In genomic region chrX:44875185-44875489, GRCh38 we compare ENCODE assay signal across 8 cellular contexts. TPM values are rescaled to one million over a fixed set of nuclear protein-coding genes. Genes with fewer than 3 reads are reported as not detected.
DNase-seq lines count a peak whose midpoint lies in the region; ATAC-seq, FAIRE-seq and TF ChIP-seq lines count a peak whose summit lies in the region.

No MANE protein-coding gene starts in this region.

- BruUV-seq in HepG2 (replicated peaks; lab: Mats Ljungman, UMichigan) = no TSS peak

- H3K9me3 ChIP-seq in HepG2 (ENCODE audit: low read length) (no peaks in the 10 kb centered on the region), thymus (ENCODE audit: control insufficient read depth) (no peaks in the 10 kb centered on the region)

- 14% methylated on average over 5 of the region's 5 CpGs for WGBS in HepG2 (ENCODE audit: low lambda C conversion rate)
- 22% methylated on average over 5 of the region's 5 CpGs for WGBS in thymus

- TF ChIP-seq RAD21 in HepG2 (CRISPR knock-in tag; IDR thresholded peaks at IDR 0.05) = no peak

- no peak for TF ChIP-seq POLR2A in HepG2 (IDR thresholded peaks at IDR 0.05; ENCODE audit: insufficient read depth in 1 of 2, low read depth in 2 of 2, low read length in 2 of 2)

- ATAC-seq in activated naive CD8-positive, alpha-beta T cell treated with anti-CD3 and anti-CD28 coated beads, Interleukin-2, amount 50 U/mL, for 24 hours = no peak
- ATAC-seq in HepG2 = no peak
- no peak for ATAC-seq in HG03135 (IDR thresholded peaks at IDR 0.05; ENCODE audit: unreplicated experiment)

- intact Hi-C loops in HepG2 (cut with micrococcal nuclease; ENCODE audit: unreplicated experiment) = loop anchor here (10.0 kb wide), 1 partner anchor 70 kb away; no protein-coding TSS in a partner anchor

- CTCF ChIA-PET in activated CD4-positive, alpha-beta T cell treated with anti-CD3 and anti-CD28 coated beads, Interleukin-2, amount 10 ng/mL, durations not matched to agents 7 days and 5 days (lab: Charles Lee) = interaction anchor here (0.6 to 0.9 kb wide), 2 partner anchors 32 to 132 kb away, joined by 3 read pairs; no protein-coding TSS in a partner anchor
- CTCF ChIA-PET in HepG2 (lab: Yijun Ruan, JAX; ENCODE audit: low intra/inter-chr PET ratio, low total read pairs) = no interaction called here

- H3K27me3 Mint-ChIP-seq in activated CD4-positive, alpha-beta T cell treated with anti-CD3 and anti-CD28 coated beads, Interleukin-2, amount 10 ng/mL, durations not matched to agents 7 days and 5 days = no peaks in the 10 kb centered on the region
- no peaks in the 10 kb centered on the region for H3K27me3 Mint-ChIP-seq in activated naive CD8-positive, alpha-beta T cell treated with anti-CD3 and anti-CD28 coated beads, Interleukin-2, amount 50 U/mL, for 24 hours

- H3K4me1 Mint-ChIP-seq in activated CD4-positive, alpha-beta T cell treated with anti-CD3 and anti-CD28 coated beads, Interleukin-2, amount 10 ng/mL, durations not matched to agents 7 days and 5 days = peaks cover 15% of the 10 kb centered on the region
- H3K4me1 Mint-ChIP-seq in activated naive CD8-positive, alpha-beta T cell treated with anti-CD3 and anti-CD28 coated beads, Interleukin-2, amount 50 U/mL, for 24 hours = peaks cover 29% of the 10 kb centered on the region

- no peak for DNase-seq in activated CD4-positive, alpha-beta T cell treated with anti-CD3 and anti-CD28 coated beads, Interleukin-2, amount 10 ng/mL, durations not matched to agents 7 days and 5 days
- no peak for DNase-seq in activated CD4-positive, alpha-beta T cell treated with anti-CD3 and anti-CD28 coated beads, Interleukin-2, amount 50 U/mL, for 4 hours
- no peak for DNase-seq in activated naive CD8-positive, alpha-beta T cell treated with anti-CD3 and anti-CD28 coated beads, Interleukin-2, amount 50 U/mL, for 24 hours
- DNase-seq in HepG2 (ENCODE audit: low spot score) (no peak), GF-D8 (lab: John Stamatoyannopoulos, UW) (no peak), DMS153 treated with DMSO at 0.1 percent for 48 hours (lab: John Stamatoyannopoulos, UW; ENCODE audit: unreplicated experiment) (no peak)

- no peak overlapping the region for H2AFZ ChIP-seq in HepG2 (ENCODE audit: low read length)

- H3K27ac Mint-ChIP-seq in activated CD4-positive, alpha-beta T cell treated with anti-CD3 and anti-CD28 coated beads, Interleukin-2, amount 10 ng/mL, durations not matched to agents 7 days and 5 days = peak overlapping the region; percentile 98
- H3K27ac Mint-ChIP-seq in activated naive CD8-positive, alpha-beta T cell treated with anti-CD3 and anti-CD28 coated beads, Interleukin-2, amount 50 U/mL, for 24 hours = peak overlapping the region; percentile 97

- H3K4me3 ChIP-seq in HepG2 (replicated peaks in 1 of 3; ENCODE audit: insufficient read depth in 1 of 3, low read depth in 2 of 3, low read length in 3 of 3) = peak overlapping the region; percentile 81 to 85 (median 85)
- peak overlapping the region; percentile 87 for H3K4me3 ChIP-seq in thymus (ENCODE audit: low read length)

- TF ChIP-seq CTCF in HepG2 (CRISPR knock-in tag; IDR thresholded peaks at IDR 0.05) = no peak

- H3K4me1 ChIP-seq in HepG2 (ENCODE audit: insufficient read depth, low read length) (peaks cover 13% of the 10 kb centered on the region; the same call in 1 of the 2 replicates), thymus (ENCODE audit: control insufficient read depth, insufficient read depth, low read length) (no peaks in the 10 kb centered on the region)

- in situ Hi-C loops in HepG2 (cut with HindIII; ENCODE audit: extremely low pct_ligation_motif_present, low pct_unique_long_range_greater_than_20kb) = no loop called here

- H3K9me3 Mint-ChIP-seq in activated CD4-positive, alpha-beta T cell treated with anti-CD3 and anti-CD28 coated beads, Interleukin-2, amount 10 ng/mL, durations not matched to agents 7 days and 5 days = no peaks in the 10 kb centered on the region
- no peaks in the 10 kb centered on the region for H3K9me3 Mint-ChIP-seq in activated naive CD8-positive, alpha-beta T cell treated with anti-CD3 and anti-CD28 coated beads, Interleukin-2, amount 50 U/mL, for 24 hours

- H3K4me3 Mint-ChIP-seq in activated CD4-positive, alpha-beta T cell treated with anti-CD3 and anti-CD28 coated beads, Interleukin-2, amount 10 ng/mL, durations not matched to agents 7 days and 5 days = peak overlapping the region; percentile 96
- H3K4me3 Mint-ChIP-seq in activated naive CD8-positive, alpha-beta T cell treated with anti-CD3 and anti-CD28 coated beads, Interleukin-2, amount 50 U/mL, for 24 hours = peak overlapping the region; percentile 93

- H3K27me3 ChIP-seq in HepG2 (ENCODE audit: control insufficient read depth in 1 of 2, insufficient read depth in 2 of 2, low read length in 2 of 2) (no peaks in the 10 kb centered on the region; a peak in 1 of 5 replicates), thymus (ENCODE audit: control insufficient read depth, insufficient read depth) (no peaks in the 10 kb centered on the region)

- POLR2A ChIA-PET in activated CD4-positive, alpha-beta T cell treated with anti-CD3 and anti-CD28 coated beads, Interleukin-2, amount 10 ng/mL, durations not matched to agents 7 days and 5 days (lab: Charles Lee) = interaction anchor here (0.6 kb wide), 1 partner anchor 186 kb away, joined by 4 read pairs; no protein-coding TSS in a partner anchor
- POLR2A ChIA-PET in HepG2 (lab: Yijun Ruan, JAX) = interaction anchor here (1.1 to 1.6 kb wide), 2 partner anchors 39 to 40 kb away, joined by 3 to 4 read pairs; no protein-coding TSS in a partner anchor

- H3K4me2 ChIP-seq in HepG2 (ENCODE audit: low read depth, low read length) = peak overlapping the region; percentile 74

- TF ChIP-seq EP300 in HepG2 (IDR thresholded peaks at IDR 0.05; ENCODE audit: low read depth in 2 of 2, low read length in 2 of 2) (no peak), HepG2 (CRISPR knock-in tag; IDR thresholded peaks at IDR 0.05; ENCODE audit: borderline replicate concordance) (no peak)

- peak overlapping the region; percentile 87 for H3K9ac ChIP-seq in HepG2 (ENCODE audit: insufficient read depth, low read depth, low read length)

- H4K20me1 ChIP-seq in HepG2 (ENCODE audit: insufficient read depth, low read length) = peaks cover 27% of the 10 kb centered on the region; the same call in 1 of the 2 replicates

- peaks cover 71% of the 10 kb centered on the region for H3K79me2 ChIP-seq in HepG2 (ENCODE audit: insufficient read depth, low read length)

- H3K27ac ChIP-seq in HepG2 (ENCODE audit: extremely low read length, insufficient read depth, low read length) = no peak overlapping the region
- no peak overlapping the region for H3K27ac ChIP-seq in thymus (ENCODE audit: low read depth)

- peaks cover 5% of the 10 kb centered on the region for H3K36me3 Mint-ChIP-seq in activated CD4-positive, alpha-beta T cell treated with anti-CD3 and anti-CD28 coated beads, Interleukin-2, amount 10 ng/mL, durations not matched to agents 7 days and 5 days (ENCODE audit: low read depth)
- H3K36me3 Mint-ChIP-seq in activated naive CD8-positive, alpha-beta T cell treated with anti-CD3 and anti-CD28 coated beads, Interleukin-2, amount 50 U/mL, for 24 hours (ENCODE audit: low read depth) = peaks cover 7% of the 10 kb centered on the region

- peak; percentile 36 for FAIRE-seq in HepG2 (lab: Jason Lieb, UNC)

- H3K36me3 ChIP-seq in HepG2 (replicated peaks in 1 of 2; ENCODE audit: control insufficient read depth in 1 of 2, insufficient read depth in 2 of 2, low read length in 2 of 2) (no peaks in the 10 kb centered on the region), thymus (ENCODE audit: control insufficient read depth, insufficient read depth) (no peaks in the 10 kb centered on the region)

RNA-seq across cellular contexts. Expression of gene KDM6A, which starts 2.1 kb away (rescaled TPM):
- 10 to 100 TPM; 26.6 to 27.6 TPM for total RNA-seq in activated CD4-positive, alpha-beta T cell treated with anti-CD3 and anti-CD28 coated beads, Interleukin-2, amount 10 ng/mL, durations not matched to agents 7 days and 5 days
- 18.2 and 23.1 TPM in 2 replicates for total RNA-seq in HepG2 (2016; rRNA removed; fragmentation: Illumina TruSeq; extraction: Trizol)
- total RNA-seq in HepG2 (2016; cell fraction: cytosol; rRNA removed; fragmentation: Illumina TruSeq; extraction: Trizol; ENCODE audit: low read depth) = 2.7 and 3.0 TPM in 2 replicates
- 17.0 and 20.8 TPM in 2 replicates for total RNA-seq in HepG2 (2016; cell fraction: insoluble cytoplasmic fraction; rRNA removed; fragmentation: Illumina TruSeq; extraction: Trizol)
- 7.9 and 9.7 TPM in 2 replicates for total RNA-seq in HepG2 (2016; cell fraction: membrane; rRNA removed; fragmentation: Illumina TruSeq; extraction: Trizol)
- 37.4 and 39.2 TPM in 2 replicates for total RNA-seq in HepG2 (2016; cell fraction: nucleus; rRNA removed; fragmentation: Illumina TruSeq; extraction: Trizol)
- polyA plus RNA-seq in HepG2 (2011; rRNA removed) = 15.7 and 16.7 TPM in 2 replicates
- polyA plus RNA-seq in HepG2 (2011; cell fraction: cytosol; rRNA removed) = 9.4 and 11.1 TPM in 2 replicates
- polyA plus RNA-seq in HepG2 (2011; cell fraction: nucleus; rRNA removed) = 22.0 and 22.7 TPM in 2 replicates
- 15.3 and 16.9 TPM in 2 replicates for polyA plus RNA-seq in HepG2 (2012)
- 0.28 and 0.36 TPM in 2 replicates for polyA plus RNA-seq in HepG2 (2016; cell fraction: cytosol; fragmentation: Illumina TruSeq; extraction: Trizol; ENCODE audit: low read depth)
- polyA plus RNA-seq in HepG2 (2016; cell fraction: insoluble cytoplasmic fraction; fragmentation: Illumina TruSeq; extraction: Trizol; ENCODE audit: low read depth) = 14.5 and 16.0 TPM in 2 replicates
- 2.1 and 2.9 TPM in 2 replicates for polyA plus RNA-seq in HepG2 (2016; cell fraction: membrane; fragmentation: Illumina TruSeq; extraction: Trizol; ENCODE audit: low read depth)
- 34.7 and 43.7 TPM in 2 replicates for polyA plus RNA-seq in HepG2 (2016; cell fraction: nucleus; fragmentation: Illumina TruSeq; extraction: Trizol; ENCODE audit: insufficient read depth, low read depth)
- 37.7 and 71.1 TPM in 2 replicates for polyA minus RNA-seq in HepG2 (2011; rRNA and poly(A)+ RNA removed; ENCODE audit: low replicate concordance)
- polyA minus RNA-seq in HepG2 (2011; cell fraction: cytosol; rRNA and poly(A)+ RNA removed) = 13.8 and 17.6 TPM in 2 replicates
- polyA minus RNA-seq in HepG2 (2011; cell fraction: nucleus; rRNA and poly(A)+ RNA removed) = 81.7 and 86.5 TPM in 2 replicates
- polyA plus RNA-seq in thymus = 20.9 TPM

RNA-seq across cellular contexts. Expression of gene DUSP21, which starts 31.3 kb away (rescaled TPM):
- total RNA-seq in activated CD4-positive, alpha-beta T cell treated with anti-CD3 and anti-CD28 coated beads, Interleukin-2, amount 10 ng/mL, durations not matched to agents 7 days and 5 days = not detected
- not detected in 2 replicates for total RNA-seq in HepG2 (2016; rRNA removed; fragmentation: Illumina TruSeq; extraction: Trizol)
- not detected in 2 replicates for total RNA-seq in HepG2 (2016; cell fraction: cytosol; rRNA removed; fragmentation: Illumina TruSeq; extraction: Trizol; ENCODE audit: low read depth)
- total RNA-seq in HepG2 (2016; cell fraction: insoluble cytoplasmic fraction; rRNA removed; fragmentation: Illumina TruSeq; extraction: Trizol) = not detected in 2 replicates
- total RNA-seq in HepG2 (2016; cell fraction: membrane; rRNA removed; fragmentation: Illumina TruSeq; extraction: Trizol) = not detected in 2 replicates
- total RNA-seq in HepG2 (2016; cell fraction: nucleus; rRNA removed; fragmentation: Illumina TruSeq; extraction: Trizol) = not detected in 2 replicates
- not detected in 2 replicates for polyA plus RNA-seq in HepG2 (2011; rRNA removed)
- 0.07 TPM in 1 of 2 replicates, not detected in the other for polyA plus RNA-seq in HepG2 (2011; cell fraction: cytosol; rRNA removed)
- polyA plus RNA-seq in HepG2 (2011; cell fraction: nucleus; rRNA removed) = not detected in 2 replicates
- not detected in 2 replicates for polyA plus RNA-seq in HepG2 (2012)
- not detected in 2 replicates for polyA plus RNA-seq in HepG2 (2016; cell fraction: cytosol; fragmentation: Illumina TruSeq; extraction: Trizol; ENCODE audit: low read depth)
- not detected in 2 replicates for polyA plus RNA-seq in HepG2 (2016; cell fraction: insoluble cytoplasmic fraction; fragmentation: Illumina TruSeq; extraction: Trizol; ENCODE audit: low read depth)
- not detected in 2 replicates for polyA plus RNA-seq in HepG2 (2016; cell fraction: membrane; fragmentation: Illumina TruSeq; extraction: Trizol; ENCODE audit: low read depth)
- polyA plus RNA-seq in HepG2 (2016; cell fraction: nucleus; fragmentation: Illumina TruSeq; extraction: Trizol; ENCODE audit: insufficient read depth, low read depth) = not detected in 2 replicates
- not detected in 2 replicates for polyA minus RNA-seq in HepG2 (2011; rRNA and poly(A)+ RNA removed; ENCODE audit: low replicate concordance)
- polyA minus RNA-seq in HepG2 (2011; cell fraction: cytosol; rRNA and poly(A)+ RNA removed) = not detected in 2 replicates
- not detected in 2 replicates for polyA minus RNA-seq in HepG2 (2011; cell fraction: nucleus; rRNA and poly(A)+ RNA removed)
- not detected for polyA plus RNA-seq in thymus
